Comparison of ENCODE assay signal across 20 cellular contexts in the genomic region with DNA sequence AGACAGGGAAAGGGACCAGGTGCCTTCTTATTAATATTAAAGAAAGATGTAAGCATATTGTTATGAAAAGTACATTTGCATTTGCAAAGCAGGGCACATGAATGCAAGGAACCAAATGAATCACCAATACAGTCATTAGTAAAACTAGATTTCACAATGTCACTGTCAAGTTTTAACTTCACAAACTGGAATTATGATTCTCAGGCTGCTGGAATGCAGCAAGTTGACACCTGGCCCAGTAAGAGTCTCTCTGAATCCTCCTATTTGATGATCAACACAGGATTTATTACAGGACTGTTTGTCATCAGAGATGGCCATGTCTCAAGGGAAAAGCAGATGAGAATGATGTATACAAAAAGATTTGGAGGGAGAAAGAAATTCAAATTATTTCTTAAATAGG.
"Had no signal": no experiment of that assay in that cellular context is flagged by ENCODE, and none has a peak within 500 bp of the region (broad histone marks: within the 10 kb centered on the region; RNA-seq: fewer than 3 reads in every experiment).

No MANE protein-coding gene starts in this region.

- H3K36me3 ChIP-seq: brain microvascular endothelial cell, esophagus squamous epithelium, left ventricle myocardium inferior, thyroid gland had no signal

- DNase-seq: activated B cell treated with CpG ODN at 0.5 μM for 24 hours; activated CD4-positive, alpha-beta memory T cell treated with anti-CD3 and anti-CD28 coated beads for 36 hours; activated CD4-positive, alpha-beta T cell treated with anti-CD3 and anti-CD28 coated beads for 4 hours; activated naive CD4-positive, alpha-beta T cell treated with anti-CD3 and anti-CD28 coated beads for 36 hours; activated naive CD8-positive, alpha-beta T cell treated with anti-CD3 and anti-CD28 coated beads, Interleukin-2, amount 50 U/mL, for 24 hours; aorta; brain microvascular endothelial cell; esophagus squamous epithelium; foreskin melanocyte; glutamatergic neuron; left ventricle myocardium inferior; nephron progenitor cell; nucleus accumbens; posterior cingulate gyrus; stimulated activated CD4-positive, alpha-beta T cell treated with anti-CD3 and anti-CD28 coated beads, Interleukin-12 subunit alpha, Interleukin-12 subunit beta, amount 100 ng/mL, for 4 hours; stimulated activated CD4-positive, alpha-beta T cell treated with anti-CD3 and anti-CD28 coated beads, Interleukin-1b, Interleukin-23, amount 100 ng/mL, for 48 hours; stimulated activated naive CD4-positive, alpha-beta T cell treated with Interleukin-2 at 50 U/mL for 16 hours; thyroid gland had no signal

- H3K36me3 Mint-ChIP-seq: activated CD4-positive, alpha-beta memory T cell treated with anti-CD3 and anti-CD28 coated beads for 36 hours had no signal

- ATAC-seq: activated naive CD8-positive, alpha-beta T cell treated with anti-CD3 and anti-CD28 coated beads, Interleukin-2, amount 50 U/mL, for 24 hours; activated T-helper 17 cell treated with anti-CD3 and anti-CD28 coated beads, Interleukin-2, amount 50 U/mL, for 72 hours had no signal

- H3K4me3 ChIP-seq: coronary artery, esophagus squamous epithelium, left ventricle myocardium inferior, thyroid gland had no signal

- H3K27me3 ChIP-seq: brain microvascular endothelial cell, thyroid gland had no signal

- H3K9me3 ChIP-seq: esophagus squamous epithelium, left ventricle myocardium inferior, thyroid gland had no signal

- H3K4me1 ChIP-seq: thyroid gland had no signal

- H3K4me1 Mint-ChIP-seq: activated B cell treated with CpG ODN at 0.5 μM for 24 hours; activated naive CD8-positive, alpha-beta T cell treated with anti-CD3 and anti-CD28 coated beads, Interleukin-2, amount 50 U/mL, for 24 hours had no signal

- H3K27ac ChIP-seq: brain microvascular endothelial cell, coronary artery, esophagus squamous epithelium, left ventricle myocardium inferior, thyroid gland had no signal

- H3K4me3 Mint-ChIP-seq: activated B cell treated with CpG ODN at 0.5 μM for 24 hours; activated CD4-positive, alpha-beta memory T cell treated with anti-CD3 and anti-CD28 coated beads for 36 hours; activated naive CD4-positive, alpha-beta T cell treated with anti-CD3 and anti-CD28 coated beads for 36 hours; activated naive CD8-positive, alpha-beta T cell treated with anti-CD3 and anti-CD28 coated beads, Interleukin-2, amount 50 U/mL, for 24 hours; activated T-helper 17 cell treated with anti-CD3 and anti-CD28 coated beads, Interleukin-2, amount 50 U/mL, for 72 hours; nephron progenitor cell had no signal

- H3K9me3 Mint-ChIP-seq: activated B cell treated with CpG ODN at 0.5 μM for 24 hours; activated CD4-positive, alpha-beta memory T cell treated with anti-CD3 and anti-CD28 coated beads for 36 hours; activated naive CD4-positive, alpha-beta T cell treated with anti-CD3 and anti-CD28 coated beads for 36 hours; activated naive CD8-positive, alpha-beta T cell treated with anti-CD3 and anti-CD28 coated beads, Interleukin-2, amount 50 U/mL, for 24 hours; activated T-helper 17 cell treated with anti-CD3 and anti-CD28 coated beads, Interleukin-2, amount 50 U/mL, for 72 hours had no signal

- H3K27ac Mint-ChIP-seq: activated B cell treated with CpG ODN at 0.5 μM for 24 hours; activated CD4-positive, alpha-beta memory T cell treated with anti-CD3 and anti-CD28 coated beads for 36 hours; activated naive CD4-positive, alpha-beta T cell treated with anti-CD3 and anti-CD28 coated beads for 36 hours; activated naive CD8-positive, alpha-beta T cell treated with anti-CD3 and anti-CD28 coated beads, Interleukin-2, amount 50 U/mL, for 24 hours; activated T-helper 17 cell treated with anti-CD3 and anti-CD28 coated beads, Interleukin-2, amount 50 U/mL, for 72 hours; nephron progenitor cell had no signal
